ENCODE assay signal across 12 cellular contexts in genomic region chr4:118760092-118760491, GRCh38.
A peak's percentile ranks its signal among the peaks of the same experiment; 100 is the strongest.
DNase-seq lines count a peak whose midpoint lies in the region; ATAC-seq and TF ChIP-seq lines count a peak whose summit lies in the region.
"Had no signal": no experiment of that assay in that cellular context is flagged by ENCODE, and none has a peak within 500 bp of the region (broad histone marks: within the 10 kb centered on the region; RNA-seq: fewer than 3 reads in every experiment).

No MANE protein-coding gene starts in this region.

- H3K4me1 ChIP-seq in heart right ventricle (peaks cover 5 to 99% (median 90%) of the 10 kb centered on the region in 9 donors), Karpas-422 (ENCODE audit: low read length) (peaks cover 83% of the 10 kb centered on the region), aorta (ENCODE audit: control insufficient read depth in 1 of 2, insufficient read depth in 2 of 2, low read length in 2 of 2) (peaks cover 5 to 17% of the 10 kb centered on the region in 2 donors)
- no peaks in the 10 kb centered on the region for H3K4me1 ChIP-seq in CD8-positive, alpha-beta memory T cell (ENCODE audit: insufficient read depth, low read length)
- H3K4me1 ChIP-seq: A549 had no signal

- H3K4me3 ChIP-seq in heart right ventricle: no peak overlapping the region
- peak overlapping the region; percentile 60 for H3K4me3 ChIP-seq in Karpas-422 (ENCODE audit: low read length)
- H3K4me3 ChIP-seq in aorta (ENCODE audit: low read length in 2 of 2): no peak overlapping the region
- no peak overlapping the region for H3K4me3 ChIP-seq in CD8-positive, alpha-beta memory T cell (ENCODE audit: low read length)
- H3K4me3 ChIP-seq: A549, tibial nerve had no signal

- 89 to 90% methylated on average over 3 of the region's 3 CpGs for WGBS in heart right ventricle, 2 donors
- 82 to 83% methylated on average over 3 of the region's 3 CpGs for WGBS in aorta, 2 donors

- H3K27ac Mint-ChIP-seq in CD8-positive, alpha-beta memory T cell: peak overlapping the region in 1 of 8 donors; percentile 44

- H3K27me3 ChIP-seq in heart right ventricle: no peaks in the 10 kb centered on the region
- no peaks in the 10 kb centered on the region for H3K27me3 ChIP-seq in Karpas-422 (ENCODE audit: low read length)
- H3K27me3 ChIP-seq in aorta (ENCODE audit: control insufficient read depth in 1 of 2, insufficient read depth in 2 of 2, low read length in 1 of 2): no peaks in the 10 kb centered on the region
- no peaks in the 10 kb centered on the region for H3K27me3 ChIP-seq in CD8-positive, alpha-beta memory T cell (ENCODE audit: insufficient read depth, low read length, poor library complexity, severe bottlenecking)
- H3K27me3 ChIP-seq: tibial nerve had no signal

- no peaks in the 10 kb centered on the region for H3K9me3 ChIP-seq in heart right ventricle
- no peaks in the 10 kb centered on the region for H3K9me3 ChIP-seq in Karpas-422 (ENCODE audit: low read length)
- no peaks in the 10 kb centered on the region for H3K9me3 ChIP-seq in aorta (ENCODE audit: control insufficient read depth, low read length)
- no peaks in the 10 kb centered on the region for H3K9me3 ChIP-seq in CD8-positive, alpha-beta memory T cell (ENCODE audit: low read length)
- H3K9me3 ChIP-seq: A549, tibial nerve had no signal

- no peaks in the 10 kb centered on the region for H3K4me1 Mint-ChIP-seq in CD8-positive, alpha-beta memory T cell

- no peak overlapping the region for H3K4me3 Mint-ChIP-seq in CD8-positive, alpha-beta memory T cell

- intact Hi-C loops in heart right ventricle (cut with DNase I) (no loop called here), Right ventricle myocardium superior (cut with DNase I) (no loop called here), aorta (cut with DNase I) (no loop called here)

- H3K27me3 Mint-ChIP-seq in CD8-positive, alpha-beta memory T cell: no peaks in the 10 kb centered on the region

- ATAC-seq in heart right ventricle (no peak), Right ventricle myocardium superior (ENCODE audit: poor library complexity) (no peak), HG02885 (IDR thresholded peaks at IDR 0.05; ENCODE audit: poor library complexity, unreplicated experiment) (peak; percentile 43), aorta (ENCODE audit: low FRiP score) (no peak)
- ATAC-seq: A549, Right ventricle myocardium inferior had no signal

- no peaks in the 10 kb centered on the region for H3K9me2 ChIP-seq in Karpas-422 (replicated peaks; ENCODE audit: insufficient read depth, low read length)

- H4K20me1 ChIP-seq in Karpas-422 (ENCODE audit: insufficient read depth, low read depth, low read length): no peaks in the 10 kb centered on the region

- H3K4me2 ChIP-seq in Karpas-422 (ENCODE audit: low read depth, low read length, poor library complexity, severe bottlenecking): peak overlapping the region; percentile 82
- H3K4me2 ChIP-seq: A549 had no signal

- TF ChIP-seq CTCF in heart right ventricle (IDR thresholded peaks at IDR 0.05): no peak

- H3K9ac ChIP-seq in Karpas-422 (ENCODE audit: low read length): peak overlapping the region; percentile 72

- no peak for DNase-seq in heart right ventricle
- DNase-seq in Right ventricle myocardium superior: no peak
- DNase-seq in Karpas-422: peak; percentile 95
- no peak for DNase-seq in aorta
- no peak for DNase-seq in CD8-positive, alpha-beta memory T cell
- DNase-seq in MV-4-11 (lab: John Stamatoyannopoulos, UW): no peak
- DNase-seq in anterior cingulate cortex (lab: John Stamatoyannopoulos, UW): no peak
- DNase-seq: NCI-H2029 treated with DMSO at 0.1 percent for 48 hours had no signal

- H3K36me3 Mint-ChIP-seq in CD8-positive, alpha-beta memory T cell: peaks cover 0 to 70% (median 25%) of the 10 kb centered on the region in 3 donors

- H3K36me3 ChIP-seq in heart right ventricle (peaks cover 0 to 89% (median 9%) of the 10 kb centered on the region in 9 donors), Karpas-422 (ENCODE audit: insufficient read depth, low read length) (peaks cover 33% of the 10 kb centered on the region), aorta (ENCODE audit: control insufficient read depth in 1 of 2, insufficient read depth in 2 of 2, low read length in 1 of 2) (peaks cover 0 to 5% of the 10 kb centered on the region in 2 donors)
- H3K36me3 ChIP-seq in CD8-positive, alpha-beta memory T cell (ENCODE audit: insufficient read depth, low read length): peaks cover 10% of the 10 kb centered on the region

- H3K79me2 ChIP-seq in Karpas-422 (ENCODE audit: low read length): peaks cover 47% of the 10 kb centered on the region

- CTCF ChIA-PET in CD8-positive, alpha-beta memory T cell (lab: Charles Lee): interaction anchor here (0.8 kb wide), 1 partner anchor 105 kb away, joined by 4 read pairs; no protein-coding TSS in a partner anchor

- no peak overlapping the region for H2AFZ ChIP-seq in Karpas-422 (ENCODE audit: low read length)

- POLR2A ChIA-PET in CD8-positive, alpha-beta memory T cell (lab: Charles Lee): no interaction called here

- no peaks in the 10 kb centered on the region for H3K9me3 Mint-ChIP-seq in CD8-positive, alpha-beta memory T cell

- peak overlapping the region; percentile 8 to 77 (median 57) for H3K27ac ChIP-seq in heart right ventricle
- peak overlapping the region; percentile 97 for H3K27ac ChIP-seq in Karpas-422 (ENCODE audit: low read length)
- H3K27ac ChIP-seq in aorta (ENCODE audit: low read depth in 1 of 2, low read length in 2 of 2): peak overlapping the region; percentile 1 to 76
- no peak overlapping the region for H3K27ac ChIP-seq in CD8-positive, alpha-beta memory T cell (ENCODE audit: low read depth, low read length)
- H3K27ac ChIP-seq: A549 had no signal
